In the genomic region with DNA sequence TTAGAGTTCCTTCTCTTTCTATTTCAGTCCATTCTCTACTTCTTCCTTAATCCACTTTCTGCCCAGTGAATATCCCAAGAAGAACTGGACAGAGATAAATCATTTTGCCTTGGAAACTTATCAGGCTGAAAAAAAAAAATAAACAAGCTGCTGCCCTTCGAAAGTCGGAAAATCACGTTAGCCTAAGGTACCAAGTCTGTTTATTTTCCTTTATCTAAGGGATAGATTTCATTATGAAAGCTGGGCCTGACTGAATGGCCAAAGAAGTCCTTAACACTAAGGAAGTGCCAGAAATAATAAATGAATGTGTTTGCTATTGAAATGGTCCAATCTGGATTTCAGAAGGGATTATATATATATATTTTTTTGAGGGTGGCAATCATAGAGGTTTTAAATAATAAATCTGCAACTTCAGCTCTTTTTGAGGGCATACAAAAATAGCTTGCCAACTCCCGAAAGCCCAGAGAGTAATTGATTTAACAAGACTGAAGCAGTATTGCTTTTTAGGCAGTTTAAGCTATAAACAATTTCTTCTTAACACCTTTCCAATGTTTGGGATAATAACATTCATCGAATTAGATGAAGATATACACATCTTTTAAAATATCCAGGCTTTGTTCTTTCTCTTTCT, we compare ENCODE assay signal across 2 cellular contexts.
TF ChIP-seq lines count a peak whose summit lies in the region.

No MANE protein-coding gene starts in this region.

TF ChIP-seq in SK-N-SH, 30 proteins besides CTCF, POLR2A, EP300 and RAD21 (continued from another document):
- TF ChIP-seq ZBTB33 (IDR thresholded peaks at IDR 0.05; ENCODE audit: borderline replicate concordance, low read depth) (no peak), ELF1 (IDR thresholded peaks at IDR 0.05) (no peak)

TF ChIP-seq in SK-N-SH treated with all-trans-retinoic acid at 6 μM for 48 hours, 23 proteins besides CTCF, POLR2A, EP300 and RAD21 (continued from another document):
- TF ChIP-seq TSHZ2 (CRISPR knock-in tag; IDR thresholded peaks at IDR 0.05) (no peak), ZNF8 (CRISPR knock-in tag; IDR thresholded peaks at IDR 0.05) (no peak), OSR1 (CRISPR knock-in tag; IDR thresholded peaks at IDR 0.05) (no peak), ZC3H10 (CRISPR knock-in tag; IDR thresholded peaks at IDR 0.05) (no peak), CSDC2 (CRISPR knock-in tag; IDR thresholded peaks at IDR 0.05) (no peak), ZFP30 (CRISPR knock-in tag; IDR thresholded peaks at IDR 0.05) (no peak), ARNTL (CRISPR knock-in tag; IDR thresholded peaks at IDR 0.05; ENCODE audit: borderline replicate concordance, low read depth) (no peak), PPARA (CRISPR knock-in tag; IDR thresholded peaks at IDR 0.05; ENCODE audit: borderline replicate concordance) (no peak), ZNF70 (CRISPR knock-in tag; IDR thresholded peaks at IDR 0.05) (no peak), RARB (CRISPR knock-in tag; IDR thresholded peaks at IDR 0.05) (no peak), PATZ1 (CRISPR knock-in tag; IDR thresholded peaks at IDR 0.05; ENCODE audit: borderline replicate concordance) (no peak), TCF4 (CRISPR knock-in tag; IDR thresholded peaks at IDR 0.05; ENCODE audit: borderline replicate concordance) (no peak), ESRRG (CRISPR knock-in tag; IDR thresholded peaks at IDR 0.05) (no peak), BACH2 (CRISPR knock-in tag; IDR thresholded peaks at IDR 0.05; ENCODE audit: borderline replicate concordance) (no peak)
- TF ChIP-seq, protein P1, sequence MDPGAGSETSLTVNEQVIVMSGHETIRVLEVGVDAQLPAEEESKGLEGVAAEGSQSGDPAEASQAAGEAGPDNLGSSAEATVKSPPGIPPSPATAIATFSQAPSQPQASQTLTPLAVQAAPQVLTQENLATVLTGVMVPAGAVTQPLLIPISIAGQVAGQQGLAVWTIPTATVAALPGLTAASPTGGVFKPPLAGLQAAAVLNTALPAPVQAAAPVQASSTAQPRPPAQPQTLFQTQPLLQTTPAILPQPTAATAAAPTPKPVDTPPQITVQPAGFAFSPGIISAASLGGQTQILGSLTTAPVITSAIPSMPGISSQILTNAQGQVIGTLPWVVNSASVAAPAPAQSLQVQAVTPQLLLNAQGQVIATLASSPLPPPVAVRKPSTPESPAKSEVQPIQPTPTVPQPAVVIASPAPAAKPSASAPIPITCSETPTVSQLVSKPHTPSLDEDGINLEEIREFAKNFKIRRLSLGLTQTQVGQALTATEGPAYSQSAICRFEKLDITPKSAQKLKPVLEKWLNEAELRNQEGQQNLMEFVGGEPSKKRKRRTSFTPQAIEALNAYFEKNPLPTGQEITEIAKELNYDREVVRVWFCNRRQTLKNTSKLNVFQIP (CRISPR knock-in tag; IDR thresholded peaks at IDR 0.05; ENCODE audit: borderline replicate concordance, low read depth): no peak
- TF ChIP-seq, protein P2, sequence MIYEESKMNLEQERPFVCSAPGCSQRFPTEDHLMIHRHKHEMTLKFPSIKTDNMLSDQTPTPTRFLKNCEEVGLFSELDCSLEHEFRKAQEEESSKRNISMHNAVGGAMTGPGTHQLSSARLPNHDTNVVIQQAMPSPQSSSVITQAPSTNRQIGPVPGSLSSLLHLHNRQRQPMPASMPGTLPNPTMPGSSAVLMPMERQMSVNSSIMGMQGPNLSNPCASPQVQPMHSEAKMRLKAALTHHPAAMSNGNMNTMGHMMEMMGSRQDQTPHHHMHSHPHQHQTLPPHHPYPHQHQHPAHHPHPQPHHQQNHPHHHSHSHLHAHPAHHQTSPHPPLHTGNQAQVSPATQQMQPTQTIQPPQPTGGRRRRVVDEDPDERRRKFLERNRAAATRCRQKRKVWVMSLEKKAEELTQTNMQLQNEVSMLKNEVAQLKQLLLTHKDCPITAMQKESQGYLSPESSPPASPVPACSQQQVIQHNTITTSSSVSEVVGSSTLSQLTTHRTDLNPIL (CRISPR knock-in tag; IDR thresholded peaks at IDR 0.05; ENCODE audit: low read depth): no peak
